Comparison of ENCODE assay signal across 7 cellular contexts in genomic region chr17:63911657-63912100, GRCh38. TPM values are rescaled to one million over a fixed set of nuclear protein-coding genes. Genes with fewer than 3 reads are reported as not detected.
DNase-seq lines count a peak whose midpoint lies in the region; ATAC-seq and TF ChIP-seq lines count a peak whose summit lies in the region.
"Had no signal": no experiment of that assay in that cellular context is flagged by ENCODE, and none has a peak within 500 bp of the region (broad histone marks: within the 10 kb centered on the region; RNA-seq: fewer than 3 reads in every experiment).

No MANE protein-coding gene starts in this region.

- ATAC-seq in HG02763 (IDR thresholded peaks at IDR 0.05; ENCODE audit: unreplicated experiment), result no peak

- DNase-seq in DMS79 treated with DMSO at 0.1 percent for 48 hours (lab: John Stamatoyannopoulos, UW) (peak; percentile 0), DMS79 (lab: John Stamatoyannopoulos, UW) (no peak), fibroblast of the aortic adventitia (ENCODE audit: low read depth) (peak; percentile 22)
- DNase-seq in activated CD4-positive, alpha-beta T cell treated with anti-CD3 and anti-CD28 coated beads for 4 hours, result peak; percentile 51 to 67
- peak; percentile 49 to 63 for DNase-seq in stimulated activated CD4-positive, alpha-beta T cell treated with anti-CD3 and anti-CD28 coated beads, Interleukin-4, amount 100 ng/mL, for 48 hours (ENCODE audit: low read depth in 2 of 2)

- TF ChIP-seq CTCF in fibroblast of the aortic adventitia (IDR thresholded peaks at IDR 0.05; ENCODE audit: insufficient read depth, low read length), result peak; percentile 81

- no peak overlapping the region for H3K4me3 ChIP-seq in fibroblast of the aortic adventitia (ENCODE audit: low read depth, low read length)
- H3K4me3 ChIP-seq: BLaER1 had no signal

RNA-seq across cellular contexts. Expression of gene CSHL1, which starts 0.6 kb away (rescaled TPM):
- total RNA-seq in fibroblast of the aortic adventitia (ENCODE audit: low replicate concordance), result not detected in 2 replicates

RNA-seq across cellular contexts. Expression of gene GH1, which starts 7.0 kb away (rescaled TPM):
- not detected in 2 replicates for total RNA-seq in fibroblast of the aortic adventitia (ENCODE audit: low replicate concordance)

RNA-seq across cellular contexts. Expression of gene CSH1, which starts 15.3 kb away (rescaled TPM):
- not detected in 2 replicates for total RNA-seq in fibroblast of the aortic adventitia (ENCODE audit: low replicate concordance)

RNA-seq across cellular contexts. Expression of gene CD79B, which starts 20.5 kb away (rescaled TPM):
- not detected in 2 replicates for total RNA-seq in fibroblast of the aortic adventitia (ENCODE audit: low replicate concordance)

RNA-seq across cellular contexts. Expression of gene GH2, which starts 29.9 kb away (rescaled TPM):
- not detected in 2 replicates for total RNA-seq in fibroblast of the aortic adventitia (ENCODE audit: low replicate concordance)
